Comparison of ENCODE assay signal across 1 cellular context in genomic region chr12:168763-169525, GRCh38.
TF ChIP-seq lines count a peak whose summit lies in the region.

No MANE protein-coding gene starts in this region.

TF ChIP-seq in H1, 55 proteins besides CTCF, POLR2A, EP300 and RAD21 (continued from another document):
- TF ChIP-seq E2F6 (IDR thresholded peaks at IDR 0.05) (0 out of 2 replicates have a peak, but pooled peaks have one; percentile 40), RBBP5 (IDR thresholded peaks at IDR 0.05; ENCODE audit: borderline replicate concordance, low read depth, low read length) (no peak), SIRT6 (IDR thresholded peaks at IDR 0.05; ENCODE audit: low read length) (no peak), SP4 (IDR thresholded peaks at IDR 0.05; ENCODE audit: low read length) (no peak), HDAC2 (IDR thresholded peaks at IDR 0.05; ENCODE audit: borderline replicate concordance in 1 of 2, low read depth in 2 of 2, low read length in 2 of 2) (no peak), TEAD4 (IDR thresholded peaks at IDR 0.05; ENCODE audit: low read depth, low read length) (no peak), CBX5 (IDR thresholded peaks at IDR 0.05; ENCODE audit: low read depth, low read length) (no peak)
TF ChIP-seq in H1: peak in this region for 1.
